Comparison of ENCODE assay signal across 22 cellular contexts in the genomic region with DNA sequence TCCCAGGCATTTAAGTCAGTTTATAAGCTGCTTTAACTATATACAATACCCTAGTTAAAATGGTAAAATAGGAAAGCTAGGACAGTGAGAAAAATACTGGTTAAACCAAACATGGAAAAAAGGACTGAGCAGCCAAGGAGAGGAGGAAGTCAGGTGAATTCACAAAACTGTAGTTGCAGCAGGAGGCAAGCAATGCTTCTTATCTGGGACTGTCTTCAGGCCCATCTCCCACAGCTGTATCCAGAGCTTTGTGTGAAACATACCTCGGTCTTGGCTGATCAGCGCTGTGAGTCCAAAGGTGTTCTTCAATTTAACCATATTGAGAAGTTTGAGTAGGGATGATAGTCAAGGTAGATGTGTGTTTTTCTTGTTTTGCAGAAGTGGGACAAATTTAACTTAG. TPM values are rescaled to one million over a fixed set of nuclear protein-coding genes. Genes with fewer than 3 reads are reported as not detected.
DNase-seq lines count a peak whose midpoint lies in the region; ATAC-seq, FAIRE-seq and TF ChIP-seq lines count a peak whose summit lies in the region.
"Had no signal": no experiment of that assay in that cellular context is flagged by ENCODE, and none has a peak within 500 bp of the region (broad histone marks: within the 10 kb centered on the region; RNA-seq: fewer than 3 reads in every experiment).

No MANE protein-coding gene starts in this region.

- SMC1A ChIA-PET in GM12878 (lab: Charles Lee; ENCODE audit: uncharacterized antibody, unreplicated experiment): interaction anchor here (0.7 kb wide), 1 partner anchor 612 kb away, joined by 3 read pairs; no protein-coding TSS in a partner anchor

- H3K4ac ChIP-seq in mesendoderm (ENCODE audit: low read depth, low read length): no peak overlapping the region

- POLR2A ChIA-PET in GM12878 (lab: Charles Lee): no interaction called here
- POLR2A ChIA-PET in activated CD8-positive, alpha-beta T cell treated with anti-CD3 and anti-CD28 coated beads for 36 hours (lab: Charles Lee): no interaction called here
- POLR2A ChIA-PET in HepG2 (lab: Yijun Ruan, JAX): no interaction called here

- H3K27me3 ChIP-seq in H7 (ENCODE audit: control insufficient read depth, insufficient read depth, low read length) (no peaks in the 10 kb centered on the region), GM12878 (replicated peaks in 1 of 2; ENCODE audit: control insufficient read depth in 2 of 2, insufficient read depth in 2 of 2, low read length in 1 of 2) (no peaks in the 10 kb centered on the region), mesendoderm (ENCODE audit: insufficient read depth, low read length, poor library complexity) (no peaks in the 10 kb centered on the region), HepG2 (ENCODE audit: control insufficient read depth in 1 of 2, insufficient read depth in 2 of 2, low read length in 2 of 2) (peaks cover 0 to 11% of the 10 kb centered on the region in 2 experiments; a peak in 1 of 5 replicates)
- H3K27me3 ChIP-seq: BLaER1 had no signal

- no peak overlapping the region for H2AFZ ChIP-seq in GM12878 (ENCODE audit: control insufficient read depth, low read depth, low read length)
- H2AFZ ChIP-seq in HepG2 (ENCODE audit: low read length): no peak overlapping the region

- no peak overlapping the region for H3K4me3 Mint-ChIP-seq in CD14-positive monocyte
- H3K4me3 Mint-ChIP-seq in activated CD8-positive, alpha-beta T cell treated with anti-CD3 and anti-CD28 coated beads for 36 hours: no peak overlapping the region
- H3K4me3 Mint-ChIP-seq: CD4-positive, CD25-positive, alpha-beta regulatory T cell; CD8-positive, alpha-beta memory T cell; HFFc6; IgD-negative memory B cell had no signal

- DNase-seq in CD14-positive monocyte (ENCODE audit: low spot score): no peak
- DNase-seq in H7: peak; percentile 19
- DNase-seq in GM12878 (ENCODE audit: low read depth, low spot score): no peak
- DNase-seq in mesendoderm: peak; percentile 18
- no peak for DNase-seq in GM12892 (ENCODE audit: insufficient read length)
- DNase-seq in activated CD8-positive, alpha-beta T cell treated with anti-CD3 and anti-CD28 coated beads for 36 hours: no peak
- DNase-seq in HepG2 (ENCODE audit: low spot score): no peak
- DNase-seq: 8988T, DMS 273 treated with DMSO at 0.1 percent for 48 hours, DND-41 had no signal

- no peak overlapping the region for H3K18ac ChIP-seq in mesendoderm (ENCODE audit: low read length)

- no peaks in the 10 kb centered on the region for H3K9me3 ChIP-seq in GM12878 (replicated peaks; ENCODE audit: control insufficient read depth, insufficient read depth, low read length)
- no peaks in the 10 kb centered on the region for H3K9me3 ChIP-seq in HepG2 (ENCODE audit: low read length)
- H3K9me3 ChIP-seq: BLaER1 had no signal

- H4K5ac ChIP-seq in mesendoderm (ENCODE audit: low read length): no peak overlapping the region

- peak; percentile 23 for TF ChIP-seq CTCF in CD14-positive monocyte (IDR thresholded peaks at IDR 0.05)
- no peak for TF ChIP-seq CTCF in GM12878 (IDR thresholded peaks at IDR 0.05 in 2 of 3, conservative IDR thresholded peaks at IDR 0.05 in 1 of 3; ENCODE audit: control insufficient read depth in 2 of 3, extremely low read depth in 1 of 3, insufficient read depth in 1 of 3, low read depth in 3 of 3, low read length in 3 of 3)
- TF ChIP-seq CTCF in activated CD8-positive, alpha-beta T cell treated with anti-CD3 and anti-CD28 coated beads for 36 hours (IDR thresholded peaks at IDR 0.05): no peak
- no peak for TF ChIP-seq CTCF in HepG2 (CRISPR knock-in tag; IDR thresholded peaks at IDR 0.05)

- peak; percentile 41 for FAIRE-seq in GM12878 (lab: Jason Lieb, UNC)
- no peak for FAIRE-seq in GM12892 (lab: Jason Lieb, UNC)
- no peak for FAIRE-seq in HepG2 (lab: Jason Lieb, UNC)
- FAIRE-seq: GM12891, HTR-8/SVneo had no signal

- TF ChIP-seq POLR2A in GM12878 (IDR thresholded peaks at IDR 0.05; ENCODE audit: low read depth, low read length) (no peak), GM12892 (IDR thresholded peaks at IDR 0.05; ENCODE audit: low read depth, low read length) (no peak), HepG2 (IDR thresholded peaks at IDR 0.05; ENCODE audit: insufficient read depth in 1 of 2, low read depth in 2 of 2, low read length in 2 of 2) (no peak)

- H3K4me3 ChIP-seq in H7 (ENCODE audit: insufficient read depth, low read depth, low read length) (no peak overlapping the region), GM12878 (no peak overlapping the region), mesendoderm (ENCODE audit: low read length) (no peak overlapping the region), HepG2 (replicated peaks in 1 of 3; ENCODE audit: insufficient read depth in 1 of 3, low read depth in 2 of 3, low read length in 3 of 3) (no peak overlapping the region)
- H3K4me3 ChIP-seq: BLaER1 had no signal

- ATAC-seq in GM12878 (no peak), HG03565 (IDR thresholded peaks at IDR 0.05; ENCODE audit: unreplicated experiment) (no peak), HepG2 (no peak)
- no peak for ATAC-seq in activated CD8-positive, alpha-beta T cell treated with anti-CD3 and anti-CD28 coated beads for 36 hours

- no peak overlapping the region for H2BK15ac ChIP-seq in mesendoderm (replicated peaks; ENCODE audit: low read depth)

- H3K27ac ChIP-seq in GM12878 (ENCODE audit: control insufficient read depth, insufficient read depth) (no peak overlapping the region), mesendoderm (ENCODE audit: low read depth, low read length) (no peak overlapping the region), HepG2 (ENCODE audit: extremely low read length, insufficient read depth, low read length) (no peak overlapping the region)
- H3K27ac ChIP-seq: BLaER1 had no signal

- no peak overlapping the region for H3K9ac ChIP-seq in GM12878 (ENCODE audit: control insufficient read depth, insufficient read depth, low read length)
- H3K9ac ChIP-seq in mesendoderm (ENCODE audit: low read length): no peak overlapping the region
- no peak overlapping the region for H3K9ac ChIP-seq in HepG2 (ENCODE audit: insufficient read depth, low read depth, low read length)
- H3K9ac ChIP-seq: BLaER1 had no signal

- H3K27me3 Mint-ChIP-seq in CD14-positive monocyte (ENCODE audit: low read depth in 3 of 3): peaks cover 0 to 6% (median 2%) of the 10 kb centered on the region in 3 donors
- H3K27me3 Mint-ChIP-seq in activated CD8-positive, alpha-beta T cell treated with anti-CD3 and anti-CD28 coated beads for 36 hours: no peaks in the 10 kb centered on the region

- H3K4me1 ChIP-seq in GM12878 (ENCODE audit: control insufficient read depth, insufficient read depth, low read length) (no peaks in the 10 kb centered on the region), mesendoderm (ENCODE audit: control insufficient read depth, low read depth, low read length) (no peaks in the 10 kb centered on the region), HepG2 (ENCODE audit: insufficient read depth, low read length) (peaks cover 6% of the 10 kb centered on the region)

- H2AK5ac ChIP-seq in mesendoderm (ENCODE audit: low read length): no peak overlapping the region

- H3K4me1 Mint-ChIP-seq in CD14-positive monocyte: peaks cover 3% of the 10 kb centered on the region
- H3K4me1 Mint-ChIP-seq in activated CD8-positive, alpha-beta T cell treated with anti-CD3 and anti-CD28 coated beads for 36 hours (ENCODE audit: low read depth): no peaks in the 10 kb centered on the region
- H3K4me1 Mint-ChIP-seq: CD4-positive, CD25-positive, alpha-beta regulatory T cell; CD8-positive, alpha-beta memory T cell had no signal

- no peaks in the 10 kb centered on the region for H3K79me1 ChIP-seq in mesendoderm (ENCODE audit: low read length)

- intact Hi-C loops in CD14-positive monocyte (cut with micrococcal nuclease): no loop called here
- intact Hi-C loops in GM12878 (cut with micrococcal nuclease; ENCODE audit: unreplicated experiment): loop anchor here (10.0 kb wide), 1 partner anchor 1510 kb away; no protein-coding TSS in a partner anchor
- intact Hi-C loops in activated CD8-positive, alpha-beta T cell treated with anti-CD3 and anti-CD28 coated beads for 36 hours (cut with micrococcal nuclease): no loop called here
- intact Hi-C loops in HepG2 (cut with micrococcal nuclease; ENCODE audit: unreplicated experiment): no loop called here

- TF ChIP-seq EP300 in GM12878 (IDR thresholded peaks at IDR 0.05; ENCODE audit: borderline replicate concordance in 1 of 2, control insufficient read depth in 1 of 2, low read depth in 2 of 2, low read length in 2 of 2) (no peak), HepG2 (IDR thresholded peaks at IDR 0.05; ENCODE audit: low read depth in 2 of 2, low read length in 2 of 2) (no peak), HepG2 (CRISPR knock-in tag; IDR thresholded peaks at IDR 0.05; ENCODE audit: borderline replicate concordance) (no peak)

- TF ChIP-seq RAD21 in GM12878 (IDR thresholded peaks at IDR 0.05; ENCODE audit: insufficient read depth, low read depth, low read length) (no peak), HepG2 (CRISPR knock-in tag; IDR thresholded peaks at IDR 0.05) (no peak)

- no peak overlapping the region for H2BK120ac ChIP-seq in mesendoderm (ENCODE audit: low read depth, low read length)

- no peak overlapping the region for H3K56ac ChIP-seq in mesendoderm (ENCODE audit: low read length)

- no peak overlapping the region for H3K4me2 ChIP-seq in GM12878 (ENCODE audit: control insufficient read depth, insufficient read depth)
- H3K4me2 ChIP-seq in mesendoderm (ENCODE audit: low read length): no peak overlapping the region
- H3K4me2 ChIP-seq in HepG2 (ENCODE audit: low read depth, low read length): no peak overlapping the region
- H3K4me2 ChIP-seq: BLaER1 had no signal

- H3K36me3 Mint-ChIP-seq in CD14-positive monocyte: no peaks in the 10 kb centered on the region
- H3K36me3 Mint-ChIP-seq in activated CD8-positive, alpha-beta T cell treated with anti-CD3 and anti-CD28 coated beads for 36 hours (ENCODE audit: low read depth): no peaks in the 10 kb centered on the region
- H3K36me3 Mint-ChIP-seq: CD4-positive, CD25-positive, alpha-beta regulatory T cell; CD8-positive, alpha-beta memory T cell; IgD-negative memory B cell had no signal

- no peak overlapping the region for H4K8ac ChIP-seq in mesendoderm (ENCODE audit: low read depth, low read length)

- in situ Hi-C loops in GM12878 (cut with MboI): no loop called here
- in situ Hi-C loops in HepG2 (cut with HindIII; ENCODE audit: extremely low pct_ligation_motif_present, low pct_unique_long_range_greater_than_20kb): no loop called here

- H3K9me3 Mint-ChIP-seq in CD14-positive monocyte: no peaks in the 10 kb centered on the region
- no peaks in the 10 kb centered on the region for H3K9me3 Mint-ChIP-seq in activated CD8-positive, alpha-beta T cell treated with anti-CD3 and anti-CD28 coated beads for 36 hours
- H3K9me3 Mint-ChIP-seq: CD8-positive, alpha-beta memory T cell; HFFc6; IgD-negative memory B cell had no signal

- no peak overlapping the region for H2BK5ac ChIP-seq in mesendoderm (ENCODE audit: low read length)

- no TSS peak for BruUV-seq in GM12878 (replicated peaks; lab: Mats Ljungman, UMichigan)
- no TSS peak for BruUV-seq in HepG2 (replicated peaks; lab: Mats Ljungman, UMichigan)

- no peak overlapping the region for H3K27ac Mint-ChIP-seq in CD14-positive monocyte
- H3K27ac Mint-ChIP-seq in activated CD8-positive, alpha-beta T cell treated with anti-CD3 and anti-CD28 coated beads for 36 hours: no peak overlapping the region
- H3K27ac Mint-ChIP-seq: CD4-positive, CD25-positive, alpha-beta regulatory T cell; HFFc6; IgD-negative memory B cell had no signal

- WGBS in GM12878 (ENCODE audit: insufficient coverage, insufficient replicate concordance, low lambda C conversion rate, missing lambda C conversion rate): 60% methylated on average over 2 of the region's 2 CpGs
- WGBS in mesendoderm (ENCODE audit: extremely low coverage, insufficient coverage, low lambda C conversion rate): no CpG with 5 or more reads among the region's 2 CpGs
- WGBS in HepG2 (ENCODE audit: low lambda C conversion rate): 0% methylated on average over 2 of the region's 2 CpGs

- H3K23ac ChIP-seq in mesendoderm (ENCODE audit: low read length): no peak overlapping the region

- no peaks in the 10 kb centered on the region for H3K36me3 ChIP-seq in H7 (replicated peaks; ENCODE audit: control insufficient read depth, insufficient read depth, low read length)
- no peaks in the 10 kb centered on the region for H3K36me3 ChIP-seq in GM12878 (ENCODE audit: control insufficient read depth in 2 of 2, insufficient read depth in 2 of 2, low read length in 1 of 2)
- no peaks in the 10 kb centered on the region for H3K36me3 ChIP-seq in mesendoderm (ENCODE audit: control insufficient read depth, insufficient read depth, low read length)
- H3K36me3 ChIP-seq in HepG2 (replicated peaks in 1 of 2; ENCODE audit: control insufficient read depth in 1 of 2, insufficient read depth in 2 of 2, low read length in 2 of 2): no peaks in the 10 kb centered on the region
- H3K36me3 ChIP-seq: BLaER1 had no signal

- CTCF ChIA-PET in GM12878 (lab: Yijun Ruan, JAX) (interaction anchor here (1.3 kb wide), 1 partner anchor 11 kb away, joined by 3 read pairs; no protein-coding TSS in a partner anchor), HepG2 (lab: Yijun Ruan, JAX; ENCODE audit: low intra/inter-chr PET ratio, low total read pairs) (no interaction called here)
- CTCF ChIA-PET in activated CD8-positive, alpha-beta T cell treated with anti-CD3 and anti-CD28 coated beads for 36 hours (lab: Charles Lee): interaction anchor here (0.8 to 1.1 kb wide), 2 partner anchors 14 to 1507 kb away, joined by 3 read pairs; no protein-coding TSS in a partner anchor

- RAD21 ChIA-PET in GM12878 (lab: Charles Lee; ENCODE audit: unreplicated experiment): no interaction called here

- no peaks in the 10 kb centered on the region for H4K20me1 ChIP-seq in GM12878 (ENCODE audit: control insufficient read depth, insufficient read depth)
- H4K20me1 ChIP-seq in HepG2 (ENCODE audit: insufficient read depth, low read length): no peaks in the 10 kb centered on the region
- H4K20me1 ChIP-seq: BLaER1 had no signal

- no peaks in the 10 kb centered on the region for H3K79me2 ChIP-seq in GM12878 (ENCODE audit: control insufficient read depth, insufficient read depth, low read length)
- no peaks in the 10 kb centered on the region for H3K79me2 ChIP-seq in mesendoderm (ENCODE audit: control insufficient read depth, insufficient read depth, low read length)
- H3K79me2 ChIP-seq in HepG2 (ENCODE audit: insufficient read depth, low read length): no peaks in the 10 kb centered on the region

RNA-seq across cellular contexts. Expression of a gene that starts 15.7 kb away (rescaled TPM):
- polyA plus RNA-seq in CD14-positive monocyte (10 to 100 TPM; 24.7 to 35.5 TPM), GM12878 (2011; rRNA removed) (61.1 and 71.6 TPM in 2 replicates), GM12878 (2014; fragmentation: Illumina TruSeq; extraction: Trizol) (69.8 and 94.1 TPM in 2 replicates), GM12878 (2014; fragmentation: Nextera tagmentation; extraction: Ambion mirVana) (10 to 100 TPM; 12.3 to 13.9 TPM), GM12878 (2014; rRNA removed) (37.4 and 43.0 TPM in 2 replicates), GM12878 (2016; fragmentation: Nextera tagmentation; extraction: Ambion mirVana) (10 to 100 TPM; 52.0 to 60.3 TPM), HepG2 (2011; rRNA removed) (52.1 and 63.6 TPM in 2 replicates)
- total RNA-seq in H7 (2014; rRNA removed; shearing (Covaris generic)): 65.1 and 75.7 TPM in 2 replicates
- total RNA-seq in GM12878 (2013; cell fraction: nucleolus; rRNA removed): 176 and 190 TPM in 2 replicates
- total RNA-seq in GM12878 (2014; rRNA removed) (32.9 and 35.0 TPM in 2 replicates), GM12878 (2014; rRNA removed; fragmentation: Illumina TruSeq; extraction: Trizol) (52.3 and 53.5 TPM in 2 replicates), GM12878 (2021) (37.0 and 40.0 TPM in 2 replicates), HepG2 (2016; rRNA removed; fragmentation: Illumina TruSeq; extraction: Trizol) (33.9 and 35.0 TPM in 2 replicates)
- 15.1 TPM for polyA plus RNA-seq in GM12878 (2011; ENCODE audit: low read depth)
- 30.8 and 33.6 TPM in 2 replicates for polyA plus RNA-seq in GM12878 (2011; cell fraction: cytosol; rRNA removed)
- polyA plus RNA-seq in GM12878 (2011; cell fraction: nucleus; rRNA removed): 61.8 and 66.6 TPM in 2 replicates
- 26.3 and 28.4 TPM in 2 replicates for polyA plus RNA-seq in GM12878 (2012)
- 53.2 and 54.9 TPM in 2 replicates for polyA minus RNA-seq in GM12878 (2011; rRNA and poly(A)+ RNA removed)
- 16.2 and 16.3 TPM in 2 replicates for polyA minus RNA-seq in GM12878 (2011; cell fraction: cytosol; rRNA and poly(A)+ RNA removed)
- 63.0 and 89.1 TPM in 2 replicates for polyA minus RNA-seq in GM12878 (2011; cell fraction: nucleus; rRNA and poly(A)+ RNA removed)
- polyA plus RNA-seq in mesendoderm (2013, experiment 1 of 2): 86.5 TPM
- 88.2 TPM for polyA plus RNA-seq in mesendoderm (2013, experiment 2 of 2)
- polyA plus RNA-seq in GM12892 (2012; ENCODE audit: missing spikeins): 38.8 TPM
- total RNA-seq in activated CD8-positive, alpha-beta T cell treated with anti-CD3 and anti-CD28 coated beads for 36 hours: 10 to 100 TPM; 59.6 to 63.4 TPM
- total RNA-seq in HepG2 (2016; cell fraction: cytosol; rRNA removed; fragmentation: Illumina TruSeq; extraction: Trizol; ENCODE audit: low read depth): 21.9 and 24.9 TPM in 2 replicates
- 34.1 and 34.7 TPM in 2 replicates for total RNA-seq in HepG2 (2016; cell fraction: insoluble cytoplasmic fraction; rRNA removed; fragmentation: Illumina TruSeq; extraction: Trizol)
- 32.8 and 34.4 TPM in 2 replicates for total RNA-seq in HepG2 (2016; cell fraction: membrane; rRNA removed; fragmentation: Illumina TruSeq; extraction: Trizol)
- total RNA-seq in HepG2 (2016; cell fraction: nucleus; rRNA removed; fragmentation: Illumina TruSeq; extraction: Trizol): 67.4 and 70.1 TPM in 2 replicates
- 26.4 and 30.4 TPM in 2 replicates for polyA plus RNA-seq in HepG2 (2011; cell fraction: cytosol; rRNA removed)
- 65.9 and 69.3 TPM in 2 replicates for polyA plus RNA-seq in HepG2 (2011; cell fraction: nucleus; rRNA removed)
- polyA plus RNA-seq in HepG2 (2012): 24.2 and 31.8 TPM in 2 replicates
- polyA plus RNA-seq in HepG2 (2016; cell fraction: cytosol; fragmentation: Illumina TruSeq; extraction: Trizol; ENCODE audit: low read depth): 9.6 and 10.8 TPM in 2 replicates
- polyA plus RNA-seq in HepG2 (2016; cell fraction: insoluble cytoplasmic fraction; fragmentation: Illumina TruSeq; extraction: Trizol; ENCODE audit: low read depth): 40.7 and 43.9 TPM in 2 replicates
- 18.8 and 21.7 TPM in 2 replicates for polyA plus RNA-seq in HepG2 (2016; cell fraction: membrane; fragmentation: Illumina TruSeq; extraction: Trizol; ENCODE audit: low read depth)
- 73.4 and 78.0 TPM in 2 replicates for polyA plus RNA-seq in HepG2 (2016; cell fraction: nucleus; fragmentation: Illumina TruSeq; extraction: Trizol; ENCODE audit: insufficient read depth, low read depth)
- polyA minus RNA-seq in HepG2 (2011; rRNA and poly(A)+ RNA removed; ENCODE audit: low replicate concordance): 19.3 and 30.9 TPM in 2 replicates
- polyA minus RNA-seq in HepG2 (2011; cell fraction: cytosol; rRNA and poly(A)+ RNA removed): 14.4 and 20.3 TPM in 2 replicates
- 154 and 170 TPM in 2 replicates for polyA minus RNA-seq in HepG2 (2011; cell fraction: nucleus; rRNA and poly(A)+ RNA removed)

RNA-seq across cellular contexts. Expression of a gene that starts 30.3 kb away (rescaled TPM):
- polyA plus RNA-seq in CD14-positive monocyte (under 1 TPM in 1 of 2 donors, not detected in 1; 0.07 TPM), GM12878 (2011; rRNA removed) (not detected in 2 replicates), GM12878 (2014; fragmentation: Illumina TruSeq; extraction: Trizol) (not detected in 2 replicates), GM12878 (2014; fragmentation: Nextera tagmentation; extraction: Ambion mirVana) (not detected), GM12878 (2014; rRNA removed) (not detected in 2 replicates), GM12878 (2016; fragmentation: Nextera tagmentation; extraction: Ambion mirVana) (not detected), HepG2 (2011; rRNA removed) (not detected in 2 replicates)
- not detected in 2 replicates for total RNA-seq in H7 (2014; rRNA removed; shearing (Covaris generic))
- total RNA-seq in GM12878 (2013; cell fraction: nucleolus; rRNA removed): not detected in 2 replicates
- total RNA-seq in GM12878 (2014; rRNA removed) (not detected in 2 replicates), GM12878 (2014; rRNA removed; fragmentation: Illumina TruSeq; extraction: Trizol) (not detected in 2 replicates), GM12878 (2021) (not detected in 2 replicates), HepG2 (2016; rRNA removed; fragmentation: Illumina TruSeq; extraction: Trizol) (not detected in 2 replicates)
- not detected for polyA plus RNA-seq in GM12878 (2011; ENCODE audit: low read depth)
- polyA plus RNA-seq in GM12878 (2011; cell fraction: cytosol; rRNA removed): not detected in 2 replicates
- polyA plus RNA-seq in GM12878 (2011; cell fraction: nucleus; rRNA removed): not detected in 2 replicates
- polyA plus RNA-seq in GM12878 (2012): not detected in 2 replicates
- not detected in 2 replicates for polyA minus RNA-seq in GM12878 (2011; rRNA and poly(A)+ RNA removed)
- polyA minus RNA-seq in GM12878 (2011; cell fraction: cytosol; rRNA and poly(A)+ RNA removed): not detected in 2 replicates
- not detected in 2 replicates for polyA minus RNA-seq in GM12878 (2011; cell fraction: nucleus; rRNA and poly(A)+ RNA removed)
- polyA plus RNA-seq in mesendoderm (2013, experiment 1 of 2): not detected
- polyA plus RNA-seq in mesendoderm (2013, experiment 2 of 2): not detected
- not detected for polyA plus RNA-seq in GM12892 (2012; ENCODE audit: missing spikeins)
- total RNA-seq in activated CD8-positive, alpha-beta T cell treated with anti-CD3 and anti-CD28 coated beads for 36 hours: not detected
- not detected in 2 replicates for total RNA-seq in HepG2 (2016; cell fraction: cytosol; rRNA removed; fragmentation: Illumina TruSeq; extraction: Trizol; ENCODE audit: low read depth)
- not detected in 2 replicates for total RNA-seq in HepG2 (2016; cell fraction: insoluble cytoplasmic fraction; rRNA removed; fragmentation: Illumina TruSeq; extraction: Trizol)
- not detected in 2 replicates for total RNA-seq in HepG2 (2016; cell fraction: membrane; rRNA removed; fragmentation: Illumina TruSeq; extraction: Trizol)
- total RNA-seq in HepG2 (2016; cell fraction: nucleus; rRNA removed; fragmentation: Illumina TruSeq; extraction: Trizol): not detected in 2 replicates
- not detected in 2 replicates for polyA plus RNA-seq in HepG2 (2011; cell fraction: cytosol; rRNA removed)
- polyA plus RNA-seq in HepG2 (2011; cell fraction: nucleus; rRNA removed): not detected in 2 replicates
- polyA plus RNA-seq in HepG2 (2012): not detected in 2 replicates
- polyA plus RNA-seq in HepG2 (2016; cell fraction: cytosol; fragmentation: Illumina TruSeq; extraction: Trizol; ENCODE audit: low read depth): not detected in 2 replicates
- not detected in 2 replicates for polyA plus RNA-seq in HepG2 (2016; cell fraction: insoluble cytoplasmic fraction; fragmentation: Illumina TruSeq; extraction: Trizol; ENCODE audit: low read depth)
- polyA plus RNA-seq in HepG2 (2016; cell fraction: membrane; fragmentation: Illumina TruSeq; extraction: Trizol; ENCODE audit: low read depth): not detected in 2 replicates
- polyA plus RNA-seq in HepG2 (2016; cell fraction: nucleus; fragmentation: Illumina TruSeq; extraction: Trizol; ENCODE audit: insufficient read depth, low read depth): not detected in 2 replicates
- polyA minus RNA-seq in HepG2 (2011; rRNA and poly(A)+ RNA removed; ENCODE audit: low replicate concordance): not detected in 2 replicates
- polyA minus RNA-seq in HepG2 (2011; cell fraction: cytosol; rRNA and poly(A)+ RNA removed): not detected in 2 replicates
- polyA minus RNA-seq in HepG2 (2011; cell fraction: nucleus; rRNA and poly(A)+ RNA removed): not detected in 2 replicates
- total RNA-seq: A673; CD4-positive, CD25-positive, alpha-beta regulatory T cell; CD8-positive, alpha-beta memory T cell; G401; H4; HFFc6 had no signal
- polyA plus RNA-seq: AG04450; CD4-positive, CD25-positive, alpha-beta regulatory T cell; CD8-positive, alpha-beta memory T cell; IgD-negative memory B cell had no signal

Comparison
In these comparisons a context has a peak if more than half of its experiments do, and no peak if none do; other contexts are left out.
1. DNase-seq: peak in H7 (single experiment) and mesendoderm (single experiment); none in CD14-positive monocyte (single experiment), GM12878 (single experiment), GM12892 (single experiment), activated CD8-positive, alpha-beta T cell treated with anti-CD3 and anti-CD28 coated beads for 36 hours (single experiment) and HepG2 (single experiment).